1 cellular context compared by ENCODE assay signal in the genomic region with DNA sequence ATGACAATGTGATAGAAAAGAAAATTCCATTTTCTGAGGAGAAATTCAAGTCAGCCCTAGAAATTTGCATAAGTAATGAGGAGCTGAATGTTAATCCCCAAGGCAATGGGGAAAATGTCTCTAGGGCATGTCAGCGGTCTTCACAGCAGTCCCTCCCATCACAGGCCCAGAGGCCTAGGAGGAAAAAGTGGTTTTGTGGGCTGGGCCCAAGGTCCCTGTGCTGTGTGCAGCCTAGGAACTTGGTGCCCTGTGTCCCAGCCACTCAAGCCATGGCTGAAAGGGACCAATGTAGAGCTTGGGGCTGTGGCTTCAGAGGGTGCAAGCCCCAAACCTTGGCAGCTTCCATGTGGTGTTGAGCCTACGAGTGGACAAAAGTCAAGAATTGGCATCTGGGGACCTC. TPM values are rescaled to one million over a fixed set of nuclear protein-coding genes. Genes with fewer than 3 reads are reported as not detected.
"Had no signal": no experiment of that assay in that cellular context is flagged by ENCODE, and none has a peak within 500 bp of the region (broad histone marks: within the 10 kb centered on the region; RNA-seq: fewer than 3 reads in every experiment).

No MANE protein-coding gene starts in this region.

RNA-seq across cellular contexts. Expression of gene TYW3, which starts 23.7 kb away (rescaled TPM):
- total RNA-seq: smooth muscle cell had no signal

RNA-seq across cellular contexts. Expression of gene CRYZ, which starts 23.8 kb away (rescaled TPM):
- total RNA-seq: smooth muscle cell had no signal
